14 cellular contexts compared by ENCODE assay signal in the genomic region with DNA sequence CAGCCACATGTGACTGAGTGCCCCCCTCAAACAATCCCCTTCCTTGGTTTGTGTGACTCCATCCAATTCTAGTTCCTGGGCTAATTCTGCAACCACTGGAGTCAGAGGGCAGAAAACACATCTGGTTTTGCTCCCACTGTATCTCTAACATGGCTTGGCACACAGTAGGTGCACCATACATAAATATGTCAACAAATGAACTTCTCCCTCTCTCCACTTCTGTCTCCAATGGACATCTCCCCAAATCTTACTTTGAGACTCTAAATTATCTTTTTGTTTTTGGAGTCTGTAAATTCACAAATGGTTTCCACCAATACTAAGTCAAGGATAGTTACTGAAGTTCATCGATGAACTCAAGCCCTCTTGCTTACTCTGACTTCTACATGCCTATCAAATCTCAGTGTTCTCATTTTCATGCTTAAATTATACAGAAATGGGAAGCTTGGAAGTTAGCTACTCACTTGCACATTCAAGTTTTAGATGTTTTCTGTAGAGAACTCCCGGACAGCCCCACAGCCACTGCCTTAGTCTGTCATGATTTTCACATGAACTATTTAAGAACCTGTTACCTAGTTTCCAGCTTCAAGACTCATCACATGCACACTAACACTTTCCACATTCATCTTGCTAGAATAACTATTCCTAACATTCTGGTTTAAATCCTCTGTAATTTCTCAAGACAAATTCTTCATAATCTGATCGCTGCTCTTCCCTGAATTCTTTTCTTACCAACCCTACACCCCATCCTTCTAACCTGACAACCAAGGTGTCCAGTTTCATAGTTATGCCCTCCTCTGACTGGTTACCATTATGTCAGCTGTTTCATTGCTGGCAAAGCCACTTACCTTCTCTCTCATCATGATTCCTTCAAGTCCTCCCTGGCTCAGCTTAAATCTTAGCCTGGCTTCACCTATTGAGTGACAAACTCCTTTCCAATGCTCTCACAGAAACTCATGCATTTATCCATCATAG. TPM values are rescaled to one million over a fixed set of nuclear protein-coding genes. Genes with fewer than 3 reads are reported as not detected.
DNase-seq lines count a peak whose midpoint lies in the region; ATAC-seq, FAIRE-seq and TF ChIP-seq lines count a peak whose summit lies in the region.
"Had no signal": no experiment of that assay in that cellular context is flagged by ENCODE, and none has a peak within 500 bp of the region (broad histone marks: within the 10 kb centered on the region; RNA-seq: fewer than 3 reads in every experiment).

No MANE protein-coding gene starts in this region.

- H3F3A ChIP-seq in PC-3 (ENCODE audit: low read length, unreplicated experiment), result peaks cover 39% of the 10 kb centered on the region

- no peak for DNase-seq in activated naive CD4-positive, alpha-beta T cell treated with anti-CD3 and anti-CD28 coated beads, Interleukin-2, amount 50 U/mL, for 16 hours
- DNase-seq in NAMALWA (ENCODE audit: low spot score) (peak; percentile 37), astrocyte (ENCODE audit: low read depth) (no peak), SHP77 treated with DMSO at 0.1 percent for 48 hours (lab: John Stamatoyannopoulos, UW) (no peak), upper lobe of right lung (no peak), PC-3 (no peak)
- DNase-seq: AML-193; GDM1; naive thymus-derived CD4-positive, alpha-beta T cell; NCI-H2107; small intestine had no signal

- H4K20me1 ChIP-seq in astrocyte (ENCODE audit: insufficient read depth, low read length) (peaks cover 90% of the 10 kb centered on the region), PC-3 (ENCODE audit: low read length) (peaks cover 72% of the 10 kb centered on the region)

- H3K4me3 Mint-ChIP-seq in activated naive CD4-positive, alpha-beta T cell treated with anti-CD3 and anti-CD28 coated beads, Interleukin-2, amount 50 U/mL, for 24 hours, result peak overlapping the region; percentile 5
- peak overlapping the region; percentile 15 for H3K4me3 Mint-ChIP-seq in astrocyte (ENCODE audit: unreplicated experiment)
- H3K4me3 Mint-ChIP-seq in stimulated activated memory B cell treated with anti-CD40 and anti-IgM and Interleukin-4, amounts not matched to agents 10 μg/mL and 1 μg/mL and 100 μg/mL, for 72 hours, result no peak overlapping the region
- H3K4me3 Mint-ChIP-seq: naive thymus-derived CD4-positive, alpha-beta T cell had no signal

- H3K79me2 ChIP-seq in astrocyte (ENCODE audit: insufficient read depth, low read length) (peaks cover 49% of the 10 kb centered on the region), PC-3 (ENCODE audit: low read length) (peaks cover 35% of the 10 kb centered on the region)

- no peak for TF ChIP-seq CTCF in astrocyte (IDR thresholded peaks at IDR 0.05; ENCODE audit: insufficient read depth, low read depth, low read length)
- no peak for TF ChIP-seq CTCF in upper lobe of right lung (IDR thresholded peaks at IDR 0.05)
- TF ChIP-seq CTCF in PC-3 (conservative IDR thresholded peaks at IDR 0.05; ENCODE audit: low read depth, low read length), result no peak

- ATAC-seq in stimulated activated memory B cell treated with anti-CD40 and anti-IgM and Interleukin-4, amounts not matched to agents 10 μg/mL and 1 μg/mL and 100 μg/mL, for 72 hours, result no peak
- no peak for ATAC-seq in upper lobe of right lung
- ATAC-seq in PC-3, result no peak
- ATAC-seq: naive thymus-derived CD4-positive, alpha-beta T cell had no signal

- H2AFZ ChIP-seq in astrocyte (ENCODE audit: low read depth, low read length), result no peak overlapping the region
- no peak overlapping the region for H2AFZ ChIP-seq in PC-3 (ENCODE audit: low read length)

- POLR2A ChIA-PET in PC-3 (lab: Charles Lee; ENCODE audit: unreplicated experiment), result interaction anchor here (0.6 kb wide), 1 partner anchor 205 kb away, joined by 6 read pairs; no protein-coding TSS in a partner anchor

- intact Hi-C loops in upper lobe of right lung (cut with DNase I) (no loop called here), PC-3 (cut with micrococcal nuclease) (no loop called here)

- no peaks in the 10 kb centered on the region for H3K9me2 ChIP-seq in PC-3 (replicated peaks; ENCODE audit: low read length)

- no peaks in the 10 kb centered on the region for H3K9me3 ChIP-seq in astrocyte (ENCODE audit: insufficient read depth, low read depth, low read length)
- no peaks in the 10 kb centered on the region for H3K9me3 ChIP-seq in upper lobe of right lung
- no peaks in the 10 kb centered on the region for H3K9me3 ChIP-seq in PC-3 (ENCODE audit: low read length)

- peaks cover 81% of the 10 kb centered on the region for H3K36me3 ChIP-seq in astrocyte (ENCODE audit: insufficient read depth, low read length)
- peaks cover 87% of the 10 kb centered on the region for H3K36me3 ChIP-seq in upper lobe of right lung
- peaks cover 74% of the 10 kb centered on the region for H3K36me3 ChIP-seq in PC-3 (ENCODE audit: low read depth, low read length)

- peaks cover 53% of the 10 kb centered on the region for H3K36me3 Mint-ChIP-seq in activated naive CD4-positive, alpha-beta T cell treated with anti-CD3 and anti-CD28 coated beads, Interleukin-2, amount 50 U/mL, for 24 hours
- H3K36me3 Mint-ChIP-seq in astrocyte (ENCODE audit: low read depth, unreplicated experiment), result peaks cover 45% of the 10 kb centered on the region
- H3K36me3 Mint-ChIP-seq in stimulated activated memory B cell treated with anti-CD40 and anti-IgM and Interleukin-4, amounts not matched to agents 10 μg/mL and 1 μg/mL and 100 μg/mL, for 72 hours, result peaks cover 72% of the 10 kb centered on the region

- H3K9ac ChIP-seq in astrocyte (ENCODE audit: low read length), result no peak overlapping the region
- H3K9ac ChIP-seq in PC-3 (ENCODE audit: low read length), result no peak overlapping the region

- H3K4me1 ChIP-seq in astrocyte (ENCODE audit: insufficient read depth, low read length) (peaks cover 26% of the 10 kb centered on the region), upper lobe of right lung (peaks cover 15% of the 10 kb centered on the region), PC-3 (ENCODE audit: insufficient read depth, low read length) (peaks cover 21% of the 10 kb centered on the region)

- CTCF ChIA-PET in PC-3 (lab: Charles Lee), result interaction anchor here (0.7 kb wide), 1 partner anchor 16 kb away, joined by 3 read pairs; no protein-coding TSS in a partner anchor

- no peaks in the 10 kb centered on the region for H3K27me3 Mint-ChIP-seq in activated naive CD4-positive, alpha-beta T cell treated with anti-CD3 and anti-CD28 coated beads, Interleukin-2, amount 50 U/mL, for 24 hours
- H3K27me3 Mint-ChIP-seq in astrocyte (ENCODE audit: low read depth, unreplicated experiment), result no peaks in the 10 kb centered on the region
- no peaks in the 10 kb centered on the region for H3K27me3 Mint-ChIP-seq in stimulated activated memory B cell treated with anti-CD40 and anti-IgM and Interleukin-4, amounts not matched to agents 10 μg/mL and 1 μg/mL and 100 μg/mL, for 72 hours
- H3K27me3 Mint-ChIP-seq: naive thymus-derived CD4-positive, alpha-beta T cell had no signal

- H3K9me3 Mint-ChIP-seq in activated naive CD4-positive, alpha-beta T cell treated with anti-CD3 and anti-CD28 coated beads, Interleukin-2, amount 50 U/mL, for 24 hours, result no peaks in the 10 kb centered on the region
- no peaks in the 10 kb centered on the region for H3K9me3 Mint-ChIP-seq in astrocyte (ENCODE audit: unreplicated experiment)
- no peaks in the 10 kb centered on the region for H3K9me3 Mint-ChIP-seq in stimulated activated memory B cell treated with anti-CD40 and anti-IgM and Interleukin-4, amounts not matched to agents 10 μg/mL and 1 μg/mL and 100 μg/mL, for 72 hours

- H3K27me3 ChIP-seq in astrocyte (ENCODE audit: insufficient read depth, low read length) (no peaks in the 10 kb centered on the region), upper lobe of right lung (no peaks in the 10 kb centered on the region), PC-3 (ENCODE audit: low read length) (no peaks in the 10 kb centered on the region)

- H3K27ac ChIP-seq in astrocyte (ENCODE audit: low read depth, low read length) (no peak overlapping the region), upper lobe of right lung (no peak overlapping the region), PC-3 (ENCODE audit: low read length) (no peak overlapping the region)

- H3K27ac Mint-ChIP-seq in activated naive CD4-positive, alpha-beta T cell treated with anti-CD3 and anti-CD28 coated beads, Interleukin-2, amount 50 U/mL, for 24 hours, result peak overlapping the region; percentile 80
- H3K27ac Mint-ChIP-seq in astrocyte (ENCODE audit: unreplicated experiment), result peak overlapping the region; percentile 51
- peak overlapping the region; percentile 0 for H3K27ac Mint-ChIP-seq in stimulated activated memory B cell treated with anti-CD40 and anti-IgM and Interleukin-4, amounts not matched to agents 10 μg/mL and 1 μg/mL and 100 μg/mL, for 72 hours

- H3K4me3 ChIP-seq in astrocyte (ENCODE audit: insufficient read depth, low read depth, low read length) (no peak overlapping the region), upper lobe of right lung (no peak overlapping the region), PC-3 (ENCODE audit: low read length) (no peak overlapping the region)

- H3K4me2 ChIP-seq in astrocyte (ENCODE audit: low read length) (peak overlapping the region; percentile 25), PC-3 (ENCODE audit: low read length) (no peak overlapping the region)

- BruUV-seq in PC-3 (replicated peaks; lab: Mats Ljungman, UMichigan), result no TSS peak

- peaks cover 51% of the 10 kb centered on the region for H3K4me1 Mint-ChIP-seq in activated naive CD4-positive, alpha-beta T cell treated with anti-CD3 and anti-CD28 coated beads, Interleukin-2, amount 50 U/mL, for 24 hours
- H3K4me1 Mint-ChIP-seq in astrocyte (ENCODE audit: low read depth, unreplicated experiment), result peaks cover 38% of the 10 kb centered on the region
- peaks cover 39% of the 10 kb centered on the region for H3K4me1 Mint-ChIP-seq in stimulated activated memory B cell treated with anti-CD40 and anti-IgM and Interleukin-4, amounts not matched to agents 10 μg/mL and 1 μg/mL and 100 μg/mL, for 72 hours

- FAIRE-seq in astrocyte (lab: Jason Lieb, UNC), result no peak
- FAIRE-seq: keratinocyte, small intestine had no signal

RNA-seq across cellular contexts. Expression of a gene that starts 6.0 kb away (rescaled TPM):
- total RNA-seq in astrocyte (981 and 1,090 TPM in 2 replicates), upper lobe of right lung (942 TPM), PC-3 (2014; rRNA removed) (2,333 and 2,823 TPM in 2 replicates)

RNA-seq across cellular contexts. Expression of a gene that starts 12.2 kb away (rescaled TPM):
- total RNA-seq in astrocyte, result 0.96 and 1.0 TPM in 2 replicates
- 24.1 TPM for total RNA-seq in upper lobe of right lung
- total RNA-seq in PC-3 (2014; rRNA removed), result 1.3 and 2.4 TPM in 2 replicates

RNA-seq across cellular contexts. Expression of a gene that starts 30.8 kb away (rescaled TPM):
- total RNA-seq in astrocyte (65.6 and 70.3 TPM in 2 replicates), upper lobe of right lung (83.0 TPM), PC-3 (2014; rRNA removed) (84.5 and 86.0 TPM in 2 replicates)

Comparison
In these comparisons a context has a peak if more than half of its experiments do, and no peak if none do; other contexts are left out.
1. H3K27ac Mint-ChIP-seq: peak in every context shown above with its lines; median percentile 80 in activated naive CD4-positive, alpha-beta T cell treated with anti-CD3 and anti-CD28 coated beads, Interleukin-2, amount 50 U/mL, for 24 hours; 51 in astrocyte; 0 in stimulated activated memory B cell treated with anti-CD40 and anti-IgM and Interleukin-4, amounts not matched to agents 10 μg/mL and 1 μg/mL and 100 μg/mL, for 72 hours.